ENCODE assay signal across 8 cellular contexts in genomic region chr12:110403146-110403974, GRCh38. TPM values are rescaled to one million over a fixed set of nuclear protein-coding genes. Genes with fewer than 3 reads are reported as not detected.
DNase-seq lines count a peak whose midpoint lies in the region; ATAC-seq and TF ChIP-seq lines count a peak whose summit lies in the region.

A gene with protein sequence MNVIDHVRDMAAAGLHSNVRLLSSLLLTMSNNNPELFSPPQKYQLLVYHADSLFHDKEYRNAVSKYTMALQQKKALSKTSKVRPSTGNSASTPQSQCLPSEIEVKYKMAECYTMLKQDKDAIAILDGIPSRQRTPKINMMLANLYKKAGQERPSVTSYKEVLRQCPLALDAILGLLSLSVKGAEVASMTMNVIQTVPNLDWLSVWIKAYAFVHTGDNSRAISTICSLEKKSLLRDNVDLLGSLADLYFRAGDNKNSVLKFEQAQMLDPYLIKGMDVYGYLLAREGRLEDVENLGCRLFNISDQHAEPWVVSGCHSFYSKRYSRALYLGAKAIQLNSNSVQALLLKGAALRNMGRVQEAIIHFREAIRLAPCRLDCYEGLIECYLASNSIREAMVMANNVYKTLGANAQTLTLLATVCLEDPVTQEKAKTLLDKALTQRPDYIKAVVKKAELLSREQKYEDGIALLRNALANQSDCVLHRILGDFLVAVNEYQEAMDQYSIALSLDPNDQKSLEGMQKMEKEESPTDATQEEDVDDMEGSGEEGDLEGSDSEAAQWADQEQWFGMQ (minus strand): TSS chr12:110403708. CDS start chr12:110403627, 81 bp downstream.

- H3K9ac ChIP-seq in ES-I3 (ENCODE audit: low read depth, low read length), result peak within 1 kb of the TSS; percentile 89
- H3K9ac ChIP-seq in parathyroid adenoma, result peak within 1 kb of the TSS; percentile 74

- H3K79me2 ChIP-seq in parathyroid adenoma, result peaks cover 15% of the 10 kb centered on the region

- TF ChIP-seq CTCF in cardiac muscle cell (IDR thresholded peaks at IDR 0.05; ENCODE audit: low read depth, low read length) (peak; percentile 11), parathyroid adenoma (IDR thresholded peaks at IDR 0.05) (no peak), tibial artery (IDR thresholded peaks at IDR 0.05) (no peak)

- H3K36me3 Mint-ChIP-seq in activated naive CD8-positive, alpha-beta T cell treated with anti-CD3 and anti-CD28 coated beads, Interleukin-2, amount 50 U/mL, for 24 hours (ENCODE audit: low read depth), result peaks cover 24% of the 10 kb centered on the region

- peak within 1 kb of the TSS; percentile 100 for H2AFZ ChIP-seq in parathyroid adenoma

- H3K4me3 ChIP-seq in cardiac muscle cell (peak within 1 kb of the TSS; percentile 47), parathyroid adenoma (ENCODE audit: low read depth, low read length) (peak within 1 kb of the TSS; percentile 99), tibial artery (peak within 1 kb of the TSS; percentile 93 to 100)

- peaks cover 31% of the 10 kb centered on the region for H3K4me1 Mint-ChIP-seq in activated naive CD8-positive, alpha-beta T cell treated with anti-CD3 and anti-CD28 coated beads, Interleukin-2, amount 50 U/mL, for 24 hours

- H3K9me3 Mint-ChIP-seq in activated naive CD8-positive, alpha-beta T cell treated with anti-CD3 and anti-CD28 coated beads, Interleukin-2, amount 50 U/mL, for 24 hours, result no peaks in the 10 kb centered on the region

- H3K27me3 ChIP-seq in cardiac muscle cell (no peaks in the 10 kb centered on the region), parathyroid adenoma (ENCODE audit: control insufficient read depth, insufficient read depth, low read length) (no peaks in the 10 kb centered on the region), tibial artery (no peaks in the 10 kb centered on the region)

- DNase-seq in NCI-H1436 (lab: John Stamatoyannopoulos, UW) (peak; percentile 91), SW480 (ENCODE audit: low spot score) (peak; percentile 88), cardiac muscle cell (ENCODE audit: low read depth in 1 of 2, low spot score in 1 of 2) (peak; percentile 94 to 96), tibial artery (peak; percentile 91 to 94)
- peak; percentile 88 for DNase-seq in activated naive CD8-positive, alpha-beta T cell treated with anti-CD3 and anti-CD28 coated beads, Interleukin-2, amount 50 U/mL, for 24 hours

- H3K4me3 Mint-ChIP-seq in activated naive CD8-positive, alpha-beta T cell treated with anti-CD3 and anti-CD28 coated beads, Interleukin-2, amount 50 U/mL, for 24 hours, result peak within 1 kb of the TSS; percentile 98

- ATAC-seq in HG02610 (IDR thresholded peaks at IDR 0.05; ENCODE audit: unreplicated experiment), result peak; percentile 61
- ATAC-seq in activated naive CD8-positive, alpha-beta T cell treated with anti-CD3 and anti-CD28 coated beads, Interleukin-2, amount 50 U/mL, for 24 hours, result peak; percentile 80

- H3K4me1 ChIP-seq in ES-I3 (ENCODE audit: insufficient read depth, low read length) (peaks cover 6% of the 10 kb centered on the region; the same call in 1 of the 2 replicates), cardiac muscle cell (ENCODE audit: low read depth) (peaks cover 4% of the 10 kb centered on the region), parathyroid adenoma (peaks cover 9% of the 10 kb centered on the region), tibial artery (peaks cover 0 to 26% (median 13%) of the 10 kb centered on the region in 4 donors)

- H3K27ac ChIP-seq in cardiac muscle cell, result peak within 1 kb of the TSS; percentile 99
- H3K27ac ChIP-seq in parathyroid adenoma, result peak within 1 kb of the TSS; percentile 99
- H3K27ac ChIP-seq in tibial artery, result peak within 1 kb of the TSS; percentile 86 to 87

- no peaks in the 10 kb centered on the region for H3K27me3 Mint-ChIP-seq in activated naive CD8-positive, alpha-beta T cell treated with anti-CD3 and anti-CD28 coated beads, Interleukin-2, amount 50 U/mL, for 24 hours

- intact Hi-C loops in tibial artery (cut with DNase I; ENCODE audit: low total_unique reads), result no loop called here

- H3K36me3 ChIP-seq in ES-I3 (ENCODE audit: insufficient read depth, low read length) (peaks cover 10% of the 10 kb centered on the region), cardiac muscle cell (no peaks in the 10 kb centered on the region), parathyroid adenoma (ENCODE audit: control insufficient read depth, insufficient read depth, low read length) (no peaks in the 10 kb centered on the region), tibial artery (peaks cover 0 to 21% (median 14%) of the 10 kb centered on the region in 3 donors)

- H3K27ac Mint-ChIP-seq in activated naive CD8-positive, alpha-beta T cell treated with anti-CD3 and anti-CD28 coated beads, Interleukin-2, amount 50 U/mL, for 24 hours, result no peak within 1 kb of the TSS

- H3K9me3 ChIP-seq in ES-I3 (ENCODE audit: control insufficient read depth, insufficient read depth, low read length), result no peaks in the 10 kb centered on the region
- H3K9me3 ChIP-seq in cardiac muscle cell (ENCODE audit: low read depth), result no peaks in the 10 kb centered on the region
- no peaks in the 10 kb centered on the region for H3K9me3 ChIP-seq in parathyroid adenoma (ENCODE audit: control insufficient read depth, low read length)
- no peaks in the 10 kb centered on the region for H3K9me3 ChIP-seq in tibial artery

- peak within 1 kb of the TSS; percentile 100 for H3K4me2 ChIP-seq in parathyroid adenoma (ENCODE audit: low read length)

RNA-seq across cellular contexts. Expression of the gene that starts here (rescaled TPM):
- 37.2 and 55.4 TPM in 2 replicates for total RNA-seq in cardiac muscle cell
- 48.2 and 54.6 TPM in 2 replicates for polyA plus RNA-seq in cardiac muscle cell

Comparison
In these comparisons a context has a peak if more than half of its experiments do, and no peak if none do; other contexts are left out.
1. Peak in every context shown above with its lines: DNase-seq, ATAC-seq, H3K4me3 ChIP-seq and H3K27ac ChIP-seq.
2. H3K4me3 ChIP-seq: peak in every context shown above with its lines; median percentile 99 in parathyroid adenoma; 96 in tibial artery; 47 in cardiac muscle cell.